Comparison of ENCODE assay signal across 18 cellular contexts in the genomic region with DNA sequence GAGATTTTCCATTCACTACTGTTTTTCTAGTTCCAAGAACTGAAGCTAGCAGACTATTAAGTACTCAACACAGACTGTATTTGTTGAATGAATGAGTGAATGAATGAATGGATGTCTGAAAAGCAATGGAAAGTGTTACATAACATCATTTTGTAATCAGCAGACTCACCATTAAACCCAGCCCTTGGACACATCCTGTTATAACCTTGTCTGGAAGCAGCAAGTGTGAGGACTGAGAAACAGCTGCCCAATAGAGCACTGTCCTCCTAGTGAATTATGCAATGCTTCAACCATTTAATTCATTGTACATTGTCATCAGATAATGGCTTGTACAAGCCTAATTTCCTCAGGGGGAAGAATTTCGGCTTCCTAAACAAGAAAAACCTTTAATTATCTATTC.
DNase-seq lines count a peak whose midpoint lies in the region; ATAC-seq, FAIRE-seq and TF ChIP-seq lines count a peak whose summit lies in the region.
"Had no signal": no experiment of that assay in that cellular context is flagged by ENCODE, and none has a peak within 500 bp of the region (broad histone marks: within the 10 kb centered on the region; RNA-seq: fewer than 3 reads in every experiment).

No MANE protein-coding gene starts in this region.

- peak; percentile 93 for FAIRE-seq in bronchial epithelial cell (lab: Jason Lieb, UNC)

- ATAC-seq in left ventricle myocardium superior, result peak; percentile 61
- no peak for ATAC-seq in heart right ventricle
- ATAC-seq in gastroesophageal sphincter, result peak; percentile 68
- ATAC-seq in upper lobe of right lung, result peak; percentile 59
- ATAC-seq in GM21381 (IDR thresholded peaks at IDR 0.05; ENCODE audit: unreplicated experiment), result no peak

- no peak overlapping the region for H3K27ac ChIP-seq in heart right ventricle
- H3K27ac ChIP-seq in gastroesophageal sphincter, result no peak overlapping the region
- no peak overlapping the region for H3K27ac ChIP-seq in upper lobe of right lung

- H3K4me1 ChIP-seq in heart right ventricle (peaks cover 0 to 10% (median 0%) of the 10 kb centered on the region in 9 donors), gastroesophageal sphincter (peaks cover 0 to 10% (median 0%) of the 10 kb centered on the region in 3 donors), upper lobe of right lung (no peaks in the 10 kb centered on the region)

- no peak for TF ChIP-seq EP300 in gastroesophageal sphincter (IDR thresholded peaks at IDR 0.05)

- no peak for TF ChIP-seq CTCF in heart right ventricle (IDR thresholded peaks at IDR 0.05)
- no peak for TF ChIP-seq CTCF in bronchial epithelial cell (IDR thresholded peaks at IDR 0.05; ENCODE audit: insufficient read depth, low read length, severe bottlenecking)
- no peak for TF ChIP-seq CTCF in gastroesophageal sphincter (IDR thresholded peaks at IDR 0.05)
- TF ChIP-seq CTCF in upper lobe of right lung (IDR thresholded peaks at IDR 0.05), result no peak

- H3K4me3 ChIP-seq in heart right ventricle (no peak overlapping the region), bronchial epithelial cell (ENCODE audit: low read depth, low read length) (no peak overlapping the region), gastroesophageal sphincter (no peak overlapping the region), upper lobe of right lung (no peak overlapping the region)

- no peak for DNase-seq in left ventricle myocardium superior
- no peak for DNase-seq in heart right ventricle
- peak; percentile 13 for DNase-seq in bronchial epithelial cell (ENCODE audit: low read depth)
- DNase-seq in upper lobe of right lung, result no peak
- no peak for DNase-seq in CD1c-positive myeloid dendritic cell (ENCODE audit: extremely low spot score)
- no peak for DNase-seq in NCI-H748 treated with DMSO at 0.1 percent for 48 hours (lab: John Stamatoyannopoulos, UW)
- DNase-seq: AML-193; CD4-positive, CD25-positive, alpha-beta regulatory T cell; DMS79 treated with DMSO at 0.1 percent for 48 hours; GDM1; HFFc6; KG1; MM.1S; NCI-H1105 treated with DMSO at 0.1 percent for 48 hours; NCI-H187 treated with DMSO at 0.1 percent for 48 hours; NCI-H446 treated with DMSO at 0.1 percent for 48 hours had no signal

- H3K9me3 ChIP-seq in heart right ventricle (peaks cover 0 to 25% (median 14%) of the 10 kb centered on the region in 11 donors), gastroesophageal sphincter (peaks cover 0 to 14% (median 0%) of the 10 kb centered on the region in 3 donors), upper lobe of right lung (peaks cover 4% of the 10 kb centered on the region)

- WGBS in heart right ventricle, 2 donors, result 57 to 84% methylated on average over 1 of the region's 1 CpG
- 33 to 50% methylated on average over 1 of the region's 1 CpG for WGBS in gastroesophageal sphincter (ENCODE audit: low coverage in 1 of 2), 2 donors

- H3K27me3 ChIP-seq in heart right ventricle, result no peaks in the 10 kb centered on the region
- no peaks in the 10 kb centered on the region for H3K27me3 ChIP-seq in bronchial epithelial cell (ENCODE audit: control insufficient read depth, insufficient read depth, low read length)
- no peaks in the 10 kb centered on the region for H3K27me3 ChIP-seq in gastroesophageal sphincter
- no peaks in the 10 kb centered on the region for H3K27me3 ChIP-seq in upper lobe of right lung

- TF ChIP-seq POLR2A in gastroesophageal sphincter (IDR thresholded peaks at IDR 0.05), result no peak

- intact Hi-C loops in left ventricle myocardium superior (cut with micrococcal nuclease) (no loop called here), heart right ventricle (cut with DNase I) (no loop called here), upper lobe of right lung (cut with DNase I) (no loop called here)

- H3K36me3 ChIP-seq in heart right ventricle (no peaks in the 10 kb centered on the region), bronchial epithelial cell (ENCODE audit: control insufficient read depth, insufficient read depth, low read length) (no peaks in the 10 kb centered on the region), gastroesophageal sphincter (no peaks in the 10 kb centered on the region), upper lobe of right lung (no peaks in the 10 kb centered on the region)

Comparison
In these comparisons a context has a peak if more than half of its experiments do, and no peak if none do; other contexts are left out.
1. ATAC-seq: peak in left ventricle myocardium superior (single experiment), gastroesophageal sphincter (single experiment) and upper lobe of right lung (single experiment); none in heart right ventricle (0 of 8) and GM21381 (single experiment).